In the genomic region with DNA sequence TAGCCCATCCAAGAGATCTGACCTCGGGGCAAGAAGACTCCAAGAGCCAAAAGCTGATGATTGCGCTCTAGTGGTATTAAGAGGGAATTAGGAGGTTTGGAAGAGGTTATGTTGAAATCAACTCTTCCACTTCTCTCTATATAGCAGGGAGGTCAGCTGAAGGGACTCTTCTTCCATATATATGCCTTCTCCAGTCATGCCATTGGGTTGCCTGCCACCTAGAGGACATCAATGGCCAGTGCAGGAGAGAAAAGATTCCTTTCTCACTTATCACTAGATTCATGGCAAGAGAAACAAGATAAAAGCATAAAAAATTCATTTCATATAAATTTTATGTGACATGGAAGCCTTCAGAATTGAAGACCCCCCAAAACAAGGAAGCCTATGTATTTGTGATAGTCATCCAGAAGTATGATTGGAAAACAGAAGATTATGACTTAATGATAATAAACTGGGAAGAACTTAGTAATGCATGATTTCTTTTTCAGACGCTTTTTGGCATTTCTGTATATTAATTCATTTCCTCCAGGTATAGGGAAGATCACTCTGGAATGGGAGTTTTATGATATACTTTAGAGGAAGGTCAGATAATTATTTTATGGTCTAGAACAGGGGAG, we compare ENCODE assay signal across 8 cellular contexts.
DNase-seq lines count a peak whose midpoint lies in the region; ATAC-seq and TF ChIP-seq lines count a peak whose summit lies in the region.

No MANE protein-coding gene starts in this region.

- no peaks in the 10 kb centered on the region for H3K36me3 ChIP-seq in prostate gland

- intact Hi-C loops in prostate gland (cut with DNase I) = no loop called here

- H3K4me3 ChIP-seq in WI38 (ENCODE audit: low read depth, low read length) (no peak overlapping the region), prostate gland (no peak overlapping the region)

- peak; percentile 86 for TF ChIP-seq CTCF in WI38 (IDR thresholded peaks at IDR 0.05; ENCODE audit: low read depth, low read length)
- peak in 3 of 4 experiments; percentile 57 to 66 (median 57) for TF ChIP-seq CTCF in prostate gland (IDR thresholded peaks at IDR 0.05)

- no peak overlapping the region for H3K27ac ChIP-seq in prostate gland

- DNase-seq in EL = peak; percentile 72
- peak; percentile 28 for DNase-seq in NCI-H226
- DNase-seq in foreskin melanocyte = peak; percentile 52
- DNase-seq in prostate gland (ENCODE audit: low spot score) = no peak
- DNase-seq in stimulated activated naive CD4-positive, alpha-beta T cell treated with Interleukin-2 at 50 U/mL for 16 hours (lab: John Stamatoyannopoulos, UW) = no peak

- no peaks in the 10 kb centered on the region for H3K4me1 ChIP-seq in prostate gland (replicated peaks)

- TF ChIP-seq POLR2A in prostate gland (IDR thresholded peaks at IDR 0.05) = no peak

- H3K9me3 ChIP-seq in prostate gland = no peaks in the 10 kb centered on the region

- ATAC-seq in GM19452 (IDR thresholded peaks at IDR 0.05; ENCODE audit: unreplicated experiment) (peak; percentile 97), HG03342 (IDR thresholded peaks at IDR 0.05; ENCODE audit: unreplicated experiment) (peak; percentile 99)

- H3K27me3 ChIP-seq in prostate gland (replicated peaks; ENCODE audit: insufficient read depth) = no peaks in the 10 kb centered on the region

- 59% methylated on average over 3 of the region's 3 CpGs for WGBS in prostate gland

Comparison
In these comparisons a context has a peak if more than half of its experiments do, and no peak if none do; other contexts are left out.
1. DNase-seq: peak in EL (single experiment), NCI-H226 (single experiment) and foreskin melanocyte (single experiment); none in prostate gland (single experiment) and stimulated activated naive CD4-positive, alpha-beta T cell treated with Interleukin-2 at 50 U/mL for 16 hours (single experiment).